ENCODE assay signal across 1 cellular context in the genomic region with DNA sequence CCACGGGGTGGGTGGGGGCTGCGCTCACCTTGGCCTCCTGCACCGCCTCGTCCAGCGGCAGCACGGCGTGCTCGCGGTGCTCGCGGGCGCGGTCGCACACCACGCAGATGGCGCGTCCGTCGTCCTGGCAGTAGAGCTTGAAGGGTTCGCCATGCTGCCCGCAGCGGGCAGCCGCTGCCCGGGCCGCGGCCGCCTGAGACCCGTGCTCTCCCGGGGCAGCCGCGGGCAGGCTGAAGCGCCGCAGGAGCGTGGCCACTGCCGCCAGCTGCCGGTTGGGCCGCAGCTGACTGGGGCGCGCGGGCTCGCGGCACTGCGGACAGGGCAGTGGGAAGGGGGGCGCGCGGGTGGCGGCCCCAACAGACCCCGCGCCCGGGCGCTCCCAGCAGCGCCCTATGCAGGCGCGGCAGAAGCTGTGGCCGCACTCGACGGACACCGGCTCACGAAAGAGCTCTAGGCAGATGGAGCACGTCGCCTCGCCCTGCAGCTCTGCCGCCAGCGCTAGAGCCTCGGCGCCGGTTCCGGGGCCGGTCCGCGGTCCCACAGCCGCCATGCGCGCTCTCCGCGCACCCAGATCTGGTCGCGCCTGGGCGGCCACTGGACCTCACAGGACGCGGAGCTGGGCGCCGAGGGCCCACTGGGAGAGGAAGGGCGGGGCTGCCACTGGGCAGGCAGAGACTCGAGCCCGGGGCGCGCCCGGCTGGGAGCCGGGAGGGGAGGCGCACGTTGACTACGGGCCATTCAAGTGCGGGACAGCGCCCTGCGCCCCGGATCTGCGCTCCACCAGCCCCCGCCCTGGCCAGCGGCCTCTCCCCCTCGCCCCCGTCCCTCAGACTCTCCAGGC.
TF ChIP-seq lines count a peak whose summit lies in the region.

TSS of gene TRIM7 (minus strand) at position 636 of the 841 bp plus-strand sequence. CDS start at position 550, 86 bp downstream.

TF ChIP-seq in H1, 55 proteins besides CTCF, POLR2A, EP300 and RAD21 (continued from another document):
- TF ChIP-seq, protein P1, sequence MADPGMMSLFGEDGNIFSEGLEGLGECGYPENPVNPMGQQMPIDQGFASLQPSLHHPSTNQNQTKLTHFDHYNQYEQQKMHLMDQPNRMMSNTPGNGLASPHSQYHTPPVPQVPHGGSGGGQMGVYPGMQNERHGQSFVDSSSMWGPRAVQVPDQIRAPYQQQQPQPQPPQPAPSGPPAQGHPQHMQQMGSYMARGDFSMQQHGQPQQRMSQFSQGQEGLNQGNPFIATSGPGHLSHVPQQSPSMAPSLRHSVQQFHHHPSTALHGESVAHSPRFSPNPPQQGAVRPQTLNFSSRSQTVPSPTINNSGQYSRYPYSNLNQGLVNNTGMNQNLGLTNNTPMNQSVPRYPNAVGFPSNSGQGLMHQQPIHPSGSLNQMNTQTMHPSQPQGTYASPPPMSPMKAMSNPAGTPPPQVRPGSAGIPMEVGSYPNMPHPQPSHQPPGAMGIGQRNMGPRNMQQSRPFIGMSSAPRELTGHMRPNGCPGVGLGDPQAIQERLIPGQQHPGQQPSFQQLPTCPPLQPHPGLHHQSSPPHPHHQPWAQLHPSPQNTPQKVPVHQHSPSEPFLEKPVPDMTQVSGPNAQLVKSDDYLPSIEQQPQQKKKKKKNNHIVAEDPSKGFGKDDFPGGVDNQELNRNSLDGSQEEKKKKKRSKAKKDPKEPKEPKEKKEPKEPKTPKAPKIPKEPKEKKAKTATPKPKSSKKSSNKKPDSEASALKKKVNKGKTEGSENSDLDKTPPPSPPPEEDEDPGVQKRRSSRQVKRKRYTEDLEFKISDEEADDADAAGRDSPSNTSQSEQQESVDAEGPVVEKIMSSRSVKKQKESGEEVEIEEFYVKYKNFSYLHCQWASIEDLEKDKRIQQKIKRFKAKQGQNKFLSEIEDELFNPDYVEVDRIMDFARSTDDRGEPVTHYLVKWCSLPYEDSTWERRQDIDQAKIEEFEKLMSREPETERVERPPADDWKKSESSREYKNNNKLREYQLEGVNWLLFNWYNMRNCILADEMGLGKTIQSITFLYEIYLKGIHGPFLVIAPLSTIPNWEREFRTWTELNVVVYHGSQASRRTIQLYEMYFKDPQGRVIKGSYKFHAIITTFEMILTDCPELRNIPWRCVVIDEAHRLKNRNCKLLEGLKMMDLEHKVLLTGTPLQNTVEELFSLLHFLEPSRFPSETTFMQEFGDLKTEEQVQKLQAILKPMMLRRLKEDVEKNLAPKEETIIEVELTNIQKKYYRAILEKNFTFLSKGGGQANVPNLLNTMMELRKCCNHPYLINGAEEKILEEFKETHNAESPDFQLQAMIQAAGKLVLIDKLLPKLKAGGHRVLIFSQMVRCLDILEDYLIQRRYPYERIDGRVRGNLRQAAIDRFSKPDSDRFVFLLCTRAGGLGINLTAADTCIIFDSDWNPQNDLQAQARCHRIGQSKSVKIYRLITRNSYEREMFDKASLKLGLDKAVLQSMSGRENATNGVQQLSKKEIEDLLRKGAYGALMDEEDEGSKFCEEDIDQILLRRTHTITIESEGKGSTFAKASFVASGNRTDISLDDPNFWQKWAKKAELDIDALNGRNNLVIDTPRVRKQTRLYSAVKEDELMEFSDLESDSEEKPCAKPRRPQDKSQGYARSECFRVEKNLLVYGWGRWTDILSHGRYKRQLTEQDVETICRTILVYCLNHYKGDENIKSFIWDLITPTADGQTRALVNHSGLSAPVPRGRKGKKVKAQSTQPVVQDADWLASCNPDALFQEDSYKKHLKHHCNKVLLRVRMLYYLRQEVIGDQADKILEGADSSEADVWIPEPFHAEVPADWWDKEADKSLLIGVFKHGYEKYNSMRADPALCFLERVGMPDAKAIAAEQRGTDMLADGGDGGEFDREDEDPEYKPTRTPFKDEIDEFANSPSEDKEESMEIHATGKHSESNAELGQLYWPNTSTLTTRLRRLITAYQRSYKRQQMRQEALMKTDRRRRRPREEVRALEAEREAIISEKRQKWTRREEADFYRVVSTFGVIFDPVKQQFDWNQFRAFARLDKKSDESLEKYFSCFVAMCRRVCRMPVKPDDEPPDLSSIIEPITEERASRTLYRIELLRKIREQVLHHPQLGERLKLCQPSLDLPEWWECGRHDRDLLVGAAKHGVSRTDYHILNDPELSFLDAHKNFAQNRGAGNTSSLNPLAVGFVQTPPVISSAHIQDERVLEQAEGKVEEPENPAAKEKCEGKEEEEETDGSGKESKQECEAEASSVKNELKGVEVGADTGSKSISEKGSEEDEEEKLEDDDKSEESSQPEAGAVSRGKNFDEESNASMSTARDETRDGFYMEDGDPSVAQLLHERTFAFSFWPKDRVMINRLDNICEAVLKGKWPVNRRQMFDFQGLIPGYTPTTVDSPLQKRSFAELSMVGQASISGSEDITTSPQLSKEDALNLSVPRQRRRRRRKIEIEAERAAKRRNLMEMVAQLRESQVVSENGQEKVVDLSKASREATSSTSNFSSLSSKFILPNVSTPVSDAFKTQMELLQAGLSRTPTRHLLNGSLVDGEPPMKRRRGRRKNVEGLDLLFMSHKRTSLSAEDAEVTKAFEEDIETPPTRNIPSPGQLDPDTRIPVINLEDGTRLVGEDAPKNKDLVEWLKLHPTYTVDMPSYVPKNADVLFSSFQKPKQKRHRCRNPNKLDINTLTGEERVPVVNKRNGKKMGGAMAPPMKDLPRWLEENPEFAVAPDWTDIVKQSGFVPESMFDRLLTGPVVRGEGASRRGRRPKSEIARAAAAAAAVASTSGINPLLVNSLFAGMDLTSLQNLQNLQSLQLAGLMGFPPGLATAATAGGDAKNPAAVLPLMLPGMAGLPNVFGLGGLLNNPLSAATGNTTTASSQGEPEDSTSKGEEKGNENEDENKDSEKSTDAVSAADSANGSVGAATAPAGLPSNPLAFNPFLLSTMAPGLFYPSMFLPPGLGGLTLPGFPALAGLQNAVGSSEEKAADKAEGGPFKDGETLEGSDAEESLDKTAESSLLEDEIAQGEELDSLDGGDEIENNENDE (IDR thresholded peaks at IDR 0.05; ENCODE audit: insufficient replicate concordance, low read length): no peak
- 0 out of 2 replicates have a peak, but pooled peaks have one; percentile 60 for TF ChIP-seq RBBP5 (IDR thresholded peaks at IDR 0.05; ENCODE audit: borderline replicate concordance, low read depth, low read length)
- no peak for TF ChIP-seq RFX5 (IDR thresholded peaks at IDR 0.05; ENCODE audit: borderline replicate concordance, low read depth, low read length)
- TF ChIP-seq SIX5 (IDR thresholded peaks at IDR 0.05; ENCODE audit: low read depth, low read length): no peak
- TF ChIP-seq, protein P2, sequence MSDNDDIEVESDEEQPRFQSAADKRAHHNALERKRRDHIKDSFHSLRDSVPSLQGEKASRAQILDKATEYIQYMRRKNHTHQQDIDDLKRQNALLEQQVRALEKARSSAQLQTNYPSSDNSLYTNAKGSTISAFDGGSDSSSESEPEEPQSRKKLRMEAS (IDR thresholded peaks at IDR 0.05): peak; percentile 49; the same call in 1 of the 2 replicates
- TF ChIP-seq BACH1 (IDR thresholded peaks at IDR 0.05; ENCODE audit: low read length): no peak
- 0 out of 2 replicates have a peak, but pooled peaks have one; percentile 19 for TF ChIP-seq PHF8 (conservative IDR thresholded peaks at IDR 0.05; ENCODE audit: low read depth, low read length)
- no peak for TF ChIP-seq FOSL1 (IDR thresholded peaks at IDR 0.05; ENCODE audit: insufficient read depth, low read depth, low read length)
- no peak for TF ChIP-seq TAF7 (optimal IDR thresholded peaks at IDR 0.05; ENCODE audit: borderline replicate concordance, low read depth, low read length)
- no peak for TF ChIP-seq JUND (IDR thresholded peaks at IDR 0.05; ENCODE audit: low read length)
- TF ChIP-seq EZH2 (IDR thresholded peaks at IDR 0.05; ENCODE audit: low read depth, low read length, severe bottlenecking): peak; percentile 48
- peak; percentile 68 for TF ChIP-seq KDM4A (IDR thresholded peaks at IDR 0.05; ENCODE audit: low read depth, low read length, severe bottlenecking)
- no peak for TF ChIP-seq SIN3A (conservative IDR thresholded peaks at IDR 0.05 in 1 of 2, IDR thresholded peaks at IDR 0.05 in 1 of 2; ENCODE audit: low read depth in 1 of 2, low read length in 2 of 2)
- peak; percentile 36 for TF ChIP-seq E2F6 (IDR thresholded peaks at IDR 0.05)
- TF ChIP-seq CBX8 (IDR thresholded peaks at IDR 0.05; ENCODE audit: borderline replicate concordance, low read depth, low read length): no peak
- no peak for TF ChIP-seq CREB1 (IDR thresholded peaks at IDR 0.05)
- TF ChIP-seq SP2 (IDR thresholded peaks at IDR 0.05; ENCODE audit: low read length): no peak
- TF ChIP-seq NRF1 (IDR thresholded peaks at IDR 0.05; ENCODE audit: low read depth, low read length): no peak
- peak; percentile 48 for TF ChIP-seq SUZ12 (IDR thresholded peaks at IDR 0.05; ENCODE audit: low read length)
- TF ChIP-seq, protein P3, sequence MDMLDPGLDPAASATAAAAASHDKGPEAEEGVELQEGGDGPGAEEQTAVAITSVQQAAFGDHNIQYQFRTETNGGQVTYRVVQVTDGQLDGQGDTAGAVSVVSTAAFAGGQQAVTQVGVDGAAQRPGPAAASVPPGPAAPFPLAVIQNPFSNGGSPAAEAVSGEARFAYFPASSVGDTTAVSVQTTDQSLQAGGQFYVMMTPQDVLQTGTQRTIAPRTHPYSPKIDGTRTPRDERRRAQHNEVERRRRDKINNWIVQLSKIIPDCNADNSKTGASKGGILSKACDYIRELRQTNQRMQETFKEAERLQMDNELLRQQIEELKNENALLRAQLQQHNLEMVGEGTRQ (IDR thresholded peaks at IDR 0.05; ENCODE audit: low read length): no peak
- TF ChIP-seq KDM1A (IDR thresholded peaks at IDR 0.05; ENCODE audit: borderline replicate concordance, low read length): no peak
- TF ChIP-seq CHD2 (IDR thresholded peaks at IDR 0.05; ENCODE audit: low read length): no peak
- no peak for TF ChIP-seq MAFK (IDR thresholded peaks at IDR 0.05; ENCODE audit: low read depth, low read length)
- TF ChIP-seq, protein P4, sequence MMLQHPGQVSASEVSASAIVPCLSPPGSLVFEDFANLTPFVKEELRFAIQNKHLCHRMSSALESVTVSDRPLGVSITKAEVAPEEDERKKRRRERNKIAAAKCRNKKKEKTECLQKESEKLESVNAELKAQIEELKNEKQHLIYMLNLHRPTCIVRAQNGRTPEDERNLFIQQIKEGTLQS (IDR thresholded peaks at IDR 0.05; ENCODE audit: insufficient read depth, low read depth, low read length): no peak
- TF ChIP-seq HDAC6 (IDR thresholded peaks at IDR 0.05; ENCODE audit: low read depth, low read length): no peak
- no peak for TF ChIP-seq RXRA (IDR thresholded peaks at IDR 0.05; ENCODE audit: insufficient read depth, low read depth, low read length)
- TF ChIP-seq KDM5A (IDR thresholded peaks at IDR 0.05; ENCODE audit: low read length): no peak
- no peak for TF ChIP-seq CBX5 (IDR thresholded peaks at IDR 0.05; ENCODE audit: low read depth, low read length)
- TF ChIP-seq TEAD4 (IDR thresholded peaks at IDR 0.05; ENCODE audit: low read depth, low read length): no peak
- no peak for TF ChIP-seq TAF1 (IDR thresholded peaks at IDR 0.05; ENCODE audit: low read depth, low read length)
- no peak for TF ChIP-seq BRCA1 (IDR thresholded peaks at IDR 0.05; ENCODE audit: low read depth, low read length)
- TF ChIP-seq SP4 (IDR thresholded peaks at IDR 0.05; ENCODE audit: low read length): no peak
- TF ChIP-seq POU5F1 (IDR thresholded peaks at IDR 0.05; ENCODE audit: low read depth, low read length): no peak
- no peak for TF ChIP-seq SAP30 (IDR thresholded peaks at IDR 0.05; ENCODE audit: insufficient read depth, insufficient replicate concordance, low read length)
